17 cellular contexts compared by ENCODE assay signal in the genomic region with DNA sequence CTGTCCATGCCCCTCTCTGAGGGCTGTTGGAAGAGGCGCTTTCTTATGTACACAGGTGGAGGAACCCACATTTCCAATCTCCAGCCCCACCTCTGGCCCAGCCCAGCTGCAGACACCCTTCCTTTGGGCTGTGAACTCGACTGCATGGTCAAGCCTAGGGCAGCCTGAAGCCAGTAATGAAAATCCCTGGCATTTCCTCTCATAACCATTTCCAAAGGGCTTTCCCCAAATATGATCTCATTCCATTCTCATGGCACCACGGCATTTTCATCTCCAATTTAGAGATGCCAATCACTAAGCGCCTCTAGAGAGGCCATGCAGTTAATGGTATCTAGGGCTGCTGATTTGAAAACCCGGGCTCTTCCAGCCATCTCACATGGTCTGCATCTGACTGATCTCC. TPM values are rescaled to one million over a fixed set of nuclear protein-coding genes. Genes with fewer than 3 reads are reported as not detected.
DNase-seq lines count a peak whose midpoint lies in the region; ATAC-seq, FAIRE-seq and TF ChIP-seq lines count a peak whose summit lies in the region.
"Had no signal": no experiment of that assay in that cellular context is flagged by ENCODE, and none has a peak within 500 bp of the region (broad histone marks: within the 10 kb centered on the region; RNA-seq: fewer than 3 reads in every experiment).

No MANE protein-coding gene starts in this region.

- intact Hi-C loops in Calu3 (cut with micrococcal nuclease; ENCODE audit: unreplicated experiment), result no loop called here
- intact Hi-C loops in esophagus squamous epithelium (cut with DNase I), result no loop called here
- intact Hi-C loops in sciatic nerve (cut with DNase I), result no loop called here

- H3K27ac ChIP-seq in esophagus squamous epithelium, result peak overlapping the region; percentile 83 to 91 (median 87)
- H3K27ac ChIP-seq in effector memory CD4-positive, alpha-beta T cell (ENCODE audit: insufficient read depth, low read length, poor library complexity, severe bottlenecking), result no peak overlapping the region

- WGBS in esophagus squamous epithelium, 2 donors, result 61 to 69% methylated on average over 2 to 4 of the region's 5 CpGs

- no peak overlapping the region for H3K4me3 Mint-ChIP-seq in Calu3 (ENCODE audit: low read depth, unreplicated experiment)
- H3K4me3 Mint-ChIP-seq: CD4-positive, alpha-beta T cell had no signal

- CTCF ChIA-PET in Calu3 (lab: Charles Lee), result interaction anchor here (0.6 to 1.0 kb wide), 5 partner anchors 13 to 414 kb away, joined by 3 to 8 read pairs (median 6); no protein-coding TSS in a partner anchor

- no peaks in the 10 kb centered on the region for H3K36me3 ChIP-seq in esophagus squamous epithelium
- no peaks in the 10 kb centered on the region for H3K36me3 ChIP-seq in effector memory CD4-positive, alpha-beta T cell (ENCODE audit: control insufficient read depth, insufficient read depth, low read length)

- peak overlapping the region; percentile 32 for H3K27ac Mint-ChIP-seq in Calu3 (ENCODE audit: unreplicated experiment)

- H3K27me3 Mint-ChIP-seq in Calu3 (ENCODE audit: unreplicated experiment), result no peaks in the 10 kb centered on the region
- H3K27me3 Mint-ChIP-seq: CD4-positive, alpha-beta T cell had no signal

- no TSS peak for BruUV-seq in Calu3 (replicated peaks; lab: Mats Ljungman, UMichigan)

- no peaks in the 10 kb centered on the region for H3K9me3 ChIP-seq in esophagus squamous epithelium
- H3K9me3 ChIP-seq in effector memory CD4-positive, alpha-beta T cell (ENCODE audit: control insufficient read depth, low read length), result no peaks in the 10 kb centered on the region
- H3K9me3 ChIP-seq: SK-N-SH had no signal

- peaks cover 3% of the 10 kb centered on the region for H3K9me3 Mint-ChIP-seq in Calu3 (ENCODE audit: low read depth, unreplicated experiment)
- H3K9me3 Mint-ChIP-seq: CD4-positive, alpha-beta T cell had no signal

- H3K4me3 ChIP-seq in esophagus squamous epithelium, result no peak overlapping the region
- H3K4me3 ChIP-seq in effector memory CD4-positive, alpha-beta T cell (ENCODE audit: insufficient read depth, low read depth, low read length, poor library complexity, severe bottlenecking), result no peak overlapping the region

- DNase-seq in Calu3 (no peak), NCI-H226 (peak; percentile 59), esophagus squamous epithelium (lab: John Stamatoyannopoulos, UW) (no peak), sciatic nerve (ENCODE audit: low spot score) (no peak), urothelium cell line (ENCODE audit: low spot score) (no peak)
- DNase-seq in effector memory CD4-positive, alpha-beta T cell, result no peak
- DNase-seq: CD4-positive, alpha-beta T cell; DND-41; GF-D8; GOT3; IMR-90; NCI-H1048; NCI-H69; SK-N-SH had no signal

- no peaks in the 10 kb centered on the region for H3K27me3 ChIP-seq in esophagus squamous epithelium
- no peaks in the 10 kb centered on the region for H3K27me3 ChIP-seq in effector memory CD4-positive, alpha-beta T cell (replicated peaks; ENCODE audit: control insufficient read depth, insufficient read depth, low read length, poor library complexity, severe bottlenecking)

- peaks cover 27 to 53% (median 32%) of the 10 kb centered on the region in 3 donors for H3K4me1 ChIP-seq in esophagus squamous epithelium
- peaks cover 20% of the 10 kb centered on the region for H3K4me1 ChIP-seq in effector memory CD4-positive, alpha-beta T cell (ENCODE audit: control insufficient read depth, insufficient read depth, low read length, poor library complexity, severe bottlenecking)

- peak; percentile 12 for ATAC-seq in sciatic nerve
- no peak for ATAC-seq in activated CD4-positive, CD25-positive, alpha-beta regulatory T cell treated with anti-CD3 and anti-CD28 coated beads, Interleukin-2, amount 50 U/mL, for 24 hours
- ATAC-seq: Right ventricle myocardium inferior had no signal

- no peak for TF ChIP-seq POLR2A in esophagus squamous epithelium (IDR thresholded peaks at IDR 0.05)

- no peak for FAIRE-seq in urothelium cell line (lab: Jason Lieb, UNC)
- FAIRE-seq: D721Med had no signal

- TF ChIP-seq CTCF in Calu3 (IDR thresholded peaks at IDR 0.05; ENCODE audit: unreplicated experiment) (no peak), esophagus squamous epithelium (IDR thresholded peaks at IDR 0.05) (no peak)

- H3K36me3 Mint-ChIP-seq in Calu3 (ENCODE audit: insufficient read depth, unreplicated experiment), result peaks cover 5% of the 10 kb centered on the region

- H3K4me1 Mint-ChIP-seq in Calu3 (ENCODE audit: low read depth, unreplicated experiment), result peaks cover 37% of the 10 kb centered on the region

RNA-seq across cellular contexts. Expression of a gene that starts 32.3 kb away (rescaled TPM):
- total RNA-seq in Calu3 (2022) (128 and 146 TPM in 2 replicates), esophagus squamous epithelium (1,000 to 10,000 TPM; 2,742 to 8,541 (median 3,206) TPM), sciatic nerve (413 TPM)
